ENCODE assay signal across 26 cellular contexts in the genomic region with DNA sequence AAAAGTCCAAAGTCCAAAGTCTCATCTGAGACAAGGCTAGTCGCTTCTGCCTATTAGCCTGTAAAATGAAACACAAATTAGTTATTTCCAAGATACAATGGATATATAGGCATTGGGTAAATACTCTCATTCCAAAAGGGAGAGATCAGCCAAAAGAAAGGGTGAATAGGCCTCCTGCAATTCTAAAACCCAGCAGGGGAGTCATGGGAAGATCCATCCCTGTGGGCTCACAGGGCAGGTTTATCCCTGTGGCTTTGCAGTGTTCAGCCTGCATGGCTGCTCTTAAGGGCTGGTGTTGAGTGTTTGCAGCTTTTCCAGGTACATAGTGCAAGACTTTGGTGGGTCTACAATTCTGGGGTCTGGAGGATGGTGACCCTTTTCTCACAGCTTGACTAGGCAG.
"Had no signal": no experiment of that assay in that cellular context is flagged by ENCODE, and none has a peak within 500 bp of the region (broad histone marks: within the 10 kb centered on the region; RNA-seq: fewer than 3 reads in every experiment).

No MANE protein-coding gene starts in this region.

- H3K4me3 Mint-ChIP-seq: T-cell had no signal

- FAIRE-seq: HTR-8/SVneo, RCC 7860 had no signal

- H3K27me3 Mint-ChIP-seq: T-cell had no signal

- H3K4me1 Mint-ChIP-seq: T-cell had no signal

- H3K27me3 ChIP-seq: SJSA1 had no signal

- H3K27ac ChIP-seq: HL-60, SJSA1, SK-N-MC had no signal

- H3K4me1 ChIP-seq: SJSA1 had no signal

- ATAC-seq: T-cell had no signal

- H3K4me3 ChIP-seq: SJSA1, SK-N-MC had no signal

- DNase-seq: Karpas-422, KG1, MM.1S, NCI-H1105, NCI-H1417, NCI-H1436 treated with DMSO at 0.1 percent for 48 hours, NCI-H1694, NCI-H1930, NCI-H2081, NCI-H2107, NCI-H226, NCI-H446, NCI-H510A, NCI-H524 treated with DMSO at 0.1 percent for 48 hours, NCI-H69, NCI-H774, Right ventricle myocardium superior, RPMI8226, SIG-M5, SW 1271, T-cell had no signal

- H3K36me3 ChIP-seq: SJSA1 had no signal

- H3K27ac Mint-ChIP-seq: T-cell had no signal
